Comparison of ENCODE assay signal across 18 cellular contexts in genomic region chr2:187011206-187011605, GRCh38.
A peak's percentile ranks its signal among the peaks of the same experiment; 100 is the strongest.
DNase-seq lines count a peak whose midpoint lies in the region; TF ChIP-seq lines count a peak whose summit lies in the region.
"Had no signal": no experiment of that assay in that cellular context is flagged by ENCODE, and none has a peak within 500 bp of the region (broad histone marks: within the 10 kb centered on the region; RNA-seq: fewer than 3 reads in every experiment).

No MANE protein-coding gene starts in this region.

- no peak overlapping the region for H3K4me3 ChIP-seq in epithelial cell of esophagus (ENCODE audit: low read length)
- no peak overlapping the region for H3K4me3 ChIP-seq in neuronal stem cell (ENCODE audit: low read length in 2 of 2)
- H3K4me3 ChIP-seq: Peyer's patch had no signal

- no peak overlapping the region for H3K56ac ChIP-seq in H9 (ENCODE audit: insufficient read length, low read depth, low read length)

- no peaks in the 10 kb centered on the region for H3K9me3 ChIP-seq in H9 (ENCODE audit: control insufficient read depth, low read depth, low read length)
- H3K9me3 ChIP-seq in neuronal stem cell (replicated peaks in 1 of 2; ENCODE audit: control insufficient read depth in 2 of 2, insufficient read depth in 1 of 2, low read depth in 1 of 2, low read length in 2 of 2) = no peaks in the 10 kb centered on the region
- H3K9me3 ChIP-seq: Peyer's patch had no signal

- no CpG with 5 or more reads among the region's 3 CpGs for WGBS in H9 (ENCODE audit: extremely low coverage, insufficient read length, low lambda C conversion rate)
- no CpG with 5 or more reads among the region's 3 CpGs for WGBS in neuronal stem cell (ENCODE audit: extremely low coverage in 2 of 2, insufficient read length in 2 of 2, insufficient replicate concordance in 1 of 2), 2 donors

- H3K4me1 Mint-ChIP-seq in H9 = no peaks in the 10 kb centered on the region

- H3K27ac Mint-ChIP-seq in H9 = peak overlapping the region in 2 of 3 experiments; percentile 12 to 24; a peak in 3 of 7 replicates

- H3K79me2 ChIP-seq in H9 (ENCODE audit: insufficient read depth, low read length) = no peaks in the 10 kb centered on the region

- no peak overlapping the region for H3T11ph ChIP-seq in H9 (ENCODE audit: low read length)

- H3K36me3 ChIP-seq in neuronal stem cell (replicated peaks in 1 of 2; ENCODE audit: control insufficient read depth in 2 of 2, insufficient read depth in 2 of 2, low read length in 2 of 2) = no peaks in the 10 kb centered on the region
- H3K36me3 ChIP-seq: Peyer's patch had no signal

- no peak overlapping the region for H3K27ac ChIP-seq in H9 (ENCODE audit: insufficient read length, low read depth, low read length)
- no peak overlapping the region for H3K27ac ChIP-seq in neuronal stem cell (replicated peaks; ENCODE audit: low read length)
- H3K27ac ChIP-seq: Peyer's patch had no signal

- no peak overlapping the region for H3K4me2 ChIP-seq in H9 (ENCODE audit: insufficient read depth, insufficient read length, low read length)
- H3K4me2 ChIP-seq in neuronal stem cell (ENCODE audit: insufficient read depth, low read length, poor library complexity, severe bottlenecking) = no peak overlapping the region

- H3K9ac ChIP-seq in H9 (ENCODE audit: extremely low read depth, insufficient read length, low read length) (no peak overlapping the region), neuronal stem cell (ENCODE audit: low read depth, low read length, poor library complexity) (no peak overlapping the region)

- H3K23ac ChIP-seq in H9 (ENCODE audit: insufficient read length, low read depth, low read length) = no peak overlapping the region
- H3K23ac ChIP-seq in neuronal stem cell (ENCODE audit: low read depth, low read length, poor library complexity) = no peak overlapping the region

- no peak overlapping the region for H4K8ac ChIP-seq in H9 (replicated peaks; ENCODE audit: insufficient read length, low read depth, low read length)
- no peak overlapping the region for H4K8ac ChIP-seq in neuronal stem cell (ENCODE audit: low read depth, low read length)

- H2AK5ac ChIP-seq in H9 (ENCODE audit: insufficient read length, low read length) (no peak overlapping the region), neuronal stem cell (ENCODE audit: low read depth, low read length) (no peak overlapping the region)

- H3K9me3 Mint-ChIP-seq in H9 = no peaks in the 10 kb centered on the region

- no peaks in the 10 kb centered on the region for H3K23me2 ChIP-seq in H9 (ENCODE audit: insufficient read length, low read depth, low read length, poor library complexity, severe bottlenecking)

- H3K18ac ChIP-seq in H9 (ENCODE audit: insufficient read length, low read depth, low read length) = no peak overlapping the region
- H3K18ac ChIP-seq in neuronal stem cell (ENCODE audit: low read length) = no peak overlapping the region

- no peak overlapping the region for H3K4me3 Mint-ChIP-seq in H9

- TF ChIP-seq CTCF in H9 (conservative IDR thresholded peaks at IDR 0.05) (no peak), epithelial cell of esophagus (IDR thresholded peaks at IDR 0.05; ENCODE audit: insufficient read depth, low read depth, low read length, missing control alignments) (no peak), GM10266 (IDR thresholded peaks at IDR 0.05; ENCODE audit: control insufficient read depth, insufficient read depth, low read depth, missing control alignments) (no peak)

- H3K36me3 Mint-ChIP-seq in H9 (ENCODE audit: insufficient read depth in 1 of 3, low read depth in 3 of 3) = no peaks in the 10 kb centered on the region

- H3K4me1 ChIP-seq in H9 (ENCODE audit: insufficient read depth, low read length) (no peaks in the 10 kb centered on the region), neuronal stem cell (ENCODE audit: control insufficient read depth in 2 of 2, insufficient read depth in 1 of 2, low read depth in 1 of 2, low read length in 2 of 2) (no peaks in the 10 kb centered on the region)
- H3K4me1 ChIP-seq: Peyer's patch had no signal

- no peaks in the 10 kb centered on the region for H3K79me1 ChIP-seq in H9 (ENCODE audit: insufficient read depth, low read depth, low read length, poor library complexity, severe bottlenecking)
- no peaks in the 10 kb centered on the region for H3K79me1 ChIP-seq in neuronal stem cell (ENCODE audit: low read depth, low read length)

- no peak overlapping the region for H2BK12ac ChIP-seq in H9 (ENCODE audit: insufficient read length, low read depth, low read length)
- H2BK12ac ChIP-seq in neuronal stem cell (ENCODE audit: low read length) = no peak overlapping the region

- H4K20me1 ChIP-seq in H9 (ENCODE audit: control insufficient read depth, insufficient read depth, insufficient read length) = no peaks in the 10 kb centered on the region

- DNase-seq in H9 = no peak
- peak; percentile 68 for DNase-seq in epithelial cell of esophagus (ENCODE audit: low read depth)
- DNase-seq in kidney tubule cell (ENCODE audit: low spot score) = peak; percentile 23
- DNase-seq in neuronal stem cell (ENCODE audit: low spot score) = no peak
- DNase-seq in cortex of kidney (lab: John Stamatoyannopoulos, UW) = no peak
- DNase-seq in NK-92 (lab: John Stamatoyannopoulos, UW; ENCODE audit: unreplicated experiment) = no peak
- DNase-seq in GM10266 (ENCODE audit: extremely low spot score) = no peak
- DNase-seq: DMS153, DND-41, H7, KBM-7, MM.1S, NCI-H1694, NCI-H2029 treated with DMSO at 0.1 percent for 48 hours, NCI-H2227 treated with DMSO at 0.1 percent for 48 hours, NCI-H526 treated with DMSO at 0.1 percent for 48 hours, Peyer's patch, SHP77 treated with DMSO at 0.1 percent for 48 hours had no signal

- no peak overlapping the region for H2BK20ac ChIP-seq in H9 (ENCODE audit: low read depth, low read length, poor library complexity, severe bottlenecking)

- H2BK120ac ChIP-seq in H9 (ENCODE audit: low read depth, low read length, poor library complexity, severe bottlenecking) = no peak overlapping the region
- no peak overlapping the region for H2BK120ac ChIP-seq in neuronal stem cell (ENCODE audit: low read depth, low read length)

- H4K91ac ChIP-seq in H9 (ENCODE audit: insufficient read length, low read depth, low read length) (no peak overlapping the region), neuronal stem cell (ENCODE audit: low read depth, low read length, poor library complexity) (no peak overlapping the region)

- H2AFZ ChIP-seq in H9 (ENCODE audit: low read length) (no peak overlapping the region), neuronal stem cell (ENCODE audit: low read length) (peak overlapping the region; percentile 67)

- H3K27me3 ChIP-seq in H9 (ENCODE audit: insufficient read depth, low read length) = no peaks in the 10 kb centered on the region
- no peaks in the 10 kb centered on the region for H3K27me3 ChIP-seq in neuronal stem cell (ENCODE audit: control insufficient read depth in 3 of 3, insufficient read depth in 3 of 3, low read depth in 1 of 3, low read length in 3 of 3)
- H3K27me3 ChIP-seq: Peyer's patch had no signal

- H3K4ac ChIP-seq in H9 (ENCODE audit: low read depth, low read length) = no peak overlapping the region
- no peak overlapping the region for H3K4ac ChIP-seq in neuronal stem cell (ENCODE audit: low read length)

- H3K14ac ChIP-seq in H9 (ENCODE audit: insufficient read depth, low read length) = no peak overlapping the region
- H3K14ac ChIP-seq in neuronal stem cell (ENCODE audit: low read length) = no peak overlapping the region

- H3K27me3 Mint-ChIP-seq in H9 (ENCODE audit: low read depth) = no peaks in the 10 kb centered on the region

- H2BK5ac ChIP-seq in H9 (ENCODE audit: insufficient read length, low read length) (no peak overlapping the region), neuronal stem cell (ENCODE audit: low read length) (no peak overlapping the region)

- H2BK15ac ChIP-seq in H9 (ENCODE audit: low read depth, low read length) (no peak overlapping the region), neuronal stem cell (ENCODE audit: low read length) (no peak overlapping the region)

- H4K5ac ChIP-seq in H9 (ENCODE audit: insufficient read length, low read depth, low read length) = no peak overlapping the region

Comparison
In these comparisons a context has a peak if more than half of its experiments do, and no peak if none do; other contexts are left out.
1. DNase-seq: peak in epithelial cell of esophagus (single experiment) and kidney tubule cell (single experiment); none in H9 (single experiment), neuronal stem cell (single experiment), cortex of kidney (single experiment), NK-92 (single experiment) and GM10266 (single experiment).